8 cellular contexts compared by ENCODE assay signal in the genomic region with DNA sequence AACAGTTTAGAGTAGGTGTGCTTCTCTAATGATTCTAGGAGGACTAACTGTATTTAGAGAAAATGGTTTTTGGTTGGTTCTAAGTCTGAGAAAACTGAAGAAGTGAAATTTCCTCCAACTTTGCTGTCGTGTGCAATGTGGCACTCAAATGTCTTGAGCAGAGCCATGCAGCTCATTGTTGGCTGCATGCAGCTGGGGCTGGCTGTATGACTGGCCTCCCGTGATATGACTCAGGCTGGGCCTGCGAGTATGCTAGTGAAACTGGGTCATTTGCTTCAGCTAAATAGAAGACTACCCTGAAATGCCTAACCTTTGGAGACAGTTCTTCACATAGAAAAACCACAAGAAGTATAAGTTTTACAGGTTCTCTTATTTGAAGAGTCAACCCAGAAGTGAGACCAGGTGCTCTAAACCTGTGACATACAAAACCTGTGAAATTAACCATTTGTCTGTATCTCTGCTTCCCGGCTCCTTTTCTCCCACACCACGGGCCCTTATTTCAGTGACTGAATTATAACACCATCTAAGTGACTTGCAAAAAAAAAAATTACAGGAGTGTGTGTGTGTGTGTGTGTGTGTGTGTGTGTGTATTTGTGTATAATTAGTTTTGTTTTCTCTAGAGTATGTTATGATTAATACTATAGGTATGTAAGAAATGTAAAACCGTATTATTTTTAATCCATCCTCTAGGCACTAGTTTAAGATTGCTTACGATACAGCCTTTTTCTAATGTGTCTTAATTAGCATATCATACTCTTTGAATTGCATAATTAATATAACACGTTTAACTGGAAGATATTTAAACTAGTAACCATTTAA.
A peak's percentile ranks its signal among the peaks of the same experiment; 100 is the strongest.
DNase-seq lines count a peak whose midpoint lies in the region; ATAC-seq and TF ChIP-seq lines count a peak whose summit lies in the region.

No MANE protein-coding gene starts in this region.

- H3K9me3 ChIP-seq in RWPE2 (ENCODE audit: severe bottlenecking), result no peaks in the 10 kb centered on the region

- peak; percentile 100 for ATAC-seq in GM18517 (IDR thresholded peaks at IDR 0.05; ENCODE audit: unreplicated experiment)
- peak; percentile 100 for ATAC-seq in HG02610 (IDR thresholded peaks at IDR 0.05; ENCODE audit: unreplicated experiment)
- peak; percentile 96 for ATAC-seq in RWPE2 (ENCODE audit: low read depth)

- TF ChIP-seq CTCF in RWPE2 (IDR thresholded peaks at IDR 0.05; ENCODE audit: poor library complexity, severe bottlenecking), result no peak

- H3K27me3 ChIP-seq in RWPE2 (ENCODE audit: insufficient read depth, poor library complexity, severe bottlenecking), result no peaks in the 10 kb centered on the region

- H3K4me1 ChIP-seq in RWPE2 (ENCODE audit: insufficient read depth, poor library complexity, severe bottlenecking), result no peaks in the 10 kb centered on the region

- H3K4me3 ChIP-seq in RWPE2 (ENCODE audit: severe bottlenecking), result no peak overlapping the region

- DNase-seq in RWPE2 (ENCODE audit: low spot score) (no peak), NCI-H82 (lab: John Stamatoyannopoulos, UW) (no peak), DMS153 treated with DMSO at 0.1 percent for 48 hours (lab: John Stamatoyannopoulos, UW; ENCODE audit: unreplicated experiment) (no peak), epidermal melanocyte (ENCODE audit: insufficient read length, low spot score) (no peak)
- DNase-seq in central memory CD4-positive, alpha-beta T cell, result peak; percentile 9
- peak; percentile 46 to 57 for DNase-seq in stimulated activated CD4-positive, alpha-beta T cell treated with anti-CD3 and anti-CD28 coated beads, Interleukin-12 subunit alpha, Interleukin-12 subunit beta, amount 100 ng/mL, for 24 hours (ENCODE audit: low read depth in 2 of 2)

- H3K27ac ChIP-seq in RWPE2 (ENCODE audit: poor library complexity, severe bottlenecking), result no peak overlapping the region

- H3K36me3 ChIP-seq in RWPE2 (ENCODE audit: low read depth), result peaks cover 80% of the 10 kb centered on the region

Comparison
In these comparisons a context has a peak if more than half of its experiments do, and no peak if none do; other contexts are left out.
1. DNase-seq: peak in central memory CD4-positive, alpha-beta T cell (single experiment) and stimulated activated CD4-positive, alpha-beta T cell treated with anti-CD3 and anti-CD28 coated beads, Interleukin-12 subunit alpha, Interleukin-12 subunit beta, amount 100 ng/mL, for 24 hours (2 of 2); none in RWPE2 (single experiment), NCI-H82 (single experiment), DMS153 treated with DMSO at 0.1 percent for 48 hours (single experiment) and epidermal melanocyte (single experiment).
2. Peak in every context shown above with its lines, with median percentiles within 50 percentile points of each other: ATAC-seq.